Comparison of ENCODE assay signal across 1 cellular context in the genomic region with DNA sequence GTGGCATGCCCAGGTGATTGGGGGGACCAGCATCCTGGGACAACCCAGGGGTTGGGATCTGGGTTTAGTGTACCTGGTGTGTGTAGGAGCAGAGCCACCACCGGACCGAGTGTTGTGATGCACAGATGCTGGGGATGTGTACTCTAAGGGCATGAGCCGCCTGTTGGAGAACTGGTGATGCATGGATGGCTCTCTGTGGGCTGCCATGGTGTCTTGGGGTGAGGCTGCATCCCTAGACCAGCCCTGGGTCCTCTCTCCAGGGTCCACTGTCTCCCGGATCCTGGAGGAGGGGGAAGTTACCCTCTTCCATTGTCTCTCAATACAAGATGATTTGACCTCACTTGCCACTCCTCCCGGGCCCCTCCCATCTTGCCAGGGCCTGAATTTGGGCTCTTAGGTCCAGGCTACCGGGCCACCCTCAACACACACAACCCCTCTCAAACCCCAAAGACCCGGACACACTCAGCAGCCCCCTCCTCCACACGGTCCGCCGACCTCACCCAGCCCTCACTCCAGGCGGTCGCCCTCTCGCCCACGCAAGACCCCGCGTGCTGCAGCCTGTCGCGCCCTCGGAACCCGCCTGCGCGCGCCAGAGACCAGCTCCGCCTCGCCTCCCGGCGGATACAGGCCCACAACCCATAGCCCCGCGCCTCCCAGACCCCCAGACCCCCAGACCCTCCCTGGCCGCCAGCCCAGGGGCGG.
A peak's percentile ranks its signal among the peaks of the same experiment; 100 is the strongest.
TF ChIP-seq lines count a peak whose summit lies in the region.

No MANE protein-coding gene starts in this region.

TF ChIP-seq in HepG2, 621 proteins besides CTCF, POLR2A, EP300 and RAD21:
- TF ChIP-seq, protein P1, sequence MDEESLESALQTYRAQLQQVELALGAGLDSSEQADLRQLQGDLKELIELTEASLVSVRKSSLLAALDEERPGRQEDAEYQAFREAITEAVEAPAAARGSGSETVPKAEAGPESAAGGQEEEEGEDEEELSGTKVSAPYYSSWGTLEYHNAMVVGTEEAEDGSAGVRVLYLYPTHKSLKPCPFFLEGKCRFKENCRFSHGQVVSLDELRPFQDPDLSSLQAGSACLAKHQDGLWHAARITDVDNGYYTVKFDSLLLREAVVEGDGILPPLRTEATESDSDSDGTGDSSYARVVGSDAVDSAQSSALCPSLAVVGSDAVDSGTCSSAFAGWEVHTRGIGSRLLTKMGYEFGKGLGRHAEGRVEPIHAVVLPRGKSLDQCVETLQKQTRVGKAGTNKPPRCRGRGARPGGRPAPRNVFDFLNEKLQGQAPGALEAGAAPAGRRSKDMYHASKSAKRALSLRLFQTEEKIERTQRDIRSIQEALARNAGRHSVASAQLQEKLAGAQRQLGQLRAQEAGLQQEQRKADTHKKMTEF (CRISPR knock-in tag; IDR thresholded peaks at IDR 0.05), result no peak
- TF ChIP-seq ZNF430 (CRISPR knock-in tag; IDR thresholded peaks at IDR 0.05) (no peak), MXD4 (CRISPR knock-in tag; IDR thresholded peaks at IDR 0.05) (0 out of 2 replicates have a peak, but pooled peaks have one; percentile 1), PHF8 (CRISPR knock-in tag; IDR thresholded peaks at IDR 0.05) (peak; percentile 2; the same call in 1 of the 2 replicates), ZSCAN20 (CRISPR knock-in tag; IDR thresholded peaks at IDR 0.05; ENCODE audit: borderline replicate concordance) (no peak), EEA1 (CRISPR knock-in tag; IDR thresholded peaks at IDR 0.05; ENCODE audit: borderline replicate concordance) (0 out of 2 replicates have a peak, but pooled peaks have one; percentile 17), PLRG1 (conservative IDR thresholded peaks at IDR 0.05) (no peak), AGO2 (optimal IDR thresholded peaks at IDR 0.05; ENCODE audit: low read depth, low read length) (peak; percentile 44), ZSCAN31 (CRISPR knock-in tag; IDR thresholded peaks at IDR 0.05; ENCODE audit: low read depth) (no peak), ZNF337 (CRISPR knock-in tag; IDR thresholded peaks at IDR 0.05; ENCODE audit: borderline replicate concordance, low read depth) (no peak), ZNF790 (CRISPR knock-in tag; IDR thresholded peaks at IDR 0.05; ENCODE audit: borderline replicate concordance) (0 out of 2 replicates have a peak, but pooled peaks have one; percentile 33), ZFYVE20 (CRISPR knock-in tag; IDR thresholded peaks at IDR 0.05; ENCODE audit: borderline replicate concordance, low read depth) (0 out of 2 replicates have a peak, but pooled peaks have one; percentile 12), MAZ (IDR thresholded peaks at IDR 0.05; ENCODE audit: borderline replicate concordance, low read depth, low read length) (0 out of 2 replicates have a peak, but pooled peaks have one; percentile 17), MAZ (CRISPR knock-in tag; IDR thresholded peaks at IDR 0.05; ENCODE audit: low read depth) (no peak), HNRNPK (IDR thresholded peaks at IDR 0.05; ENCODE audit: low read depth, low read length, poor library complexity, severe bottlenecking) (peak; percentile 62), ZBTB8A (CRISPR knock-in tag; IDR thresholded peaks at IDR 0.05; ENCODE audit: borderline replicate concordance, low read depth) (0 out of 2 replicates have a peak, but pooled peaks have one; percentile 59), ZNF530 (CRISPR knock-in tag; IDR thresholded peaks at IDR 0.05; ENCODE audit: low read depth) (no peak), KMT2A (CRISPR knock-in tag; IDR thresholded peaks at IDR 0.05) (peak; percentile 38; the same call in 1 of the 2 replicates), ZNF879 (CRISPR knock-in tag; IDR thresholded peaks at IDR 0.05) (0 out of 2 replicates have a peak, but pooled peaks have one; percentile 17), HOXA3 (CRISPR knock-in tag; IDR thresholded peaks at IDR 0.05) (peak; percentile 14; the same call in 1 of the 2 replicates), ARID2 (CRISPR knock-in tag; IDR thresholded peaks at IDR 0.05; ENCODE audit: borderline replicate concordance) (no peak), ZNF446 (CRISPR knock-in tag; IDR thresholded peaks at IDR 0.05) (0 out of 2 replicates have a peak, but pooled peaks have one; percentile 51), TEAD3 (CRISPR knock-in tag; optimal IDR thresholded peaks at IDR 0.05; ENCODE audit: borderline replicate concordance) (peak; percentile 16)
- TF ChIP-seq, protein P2, sequence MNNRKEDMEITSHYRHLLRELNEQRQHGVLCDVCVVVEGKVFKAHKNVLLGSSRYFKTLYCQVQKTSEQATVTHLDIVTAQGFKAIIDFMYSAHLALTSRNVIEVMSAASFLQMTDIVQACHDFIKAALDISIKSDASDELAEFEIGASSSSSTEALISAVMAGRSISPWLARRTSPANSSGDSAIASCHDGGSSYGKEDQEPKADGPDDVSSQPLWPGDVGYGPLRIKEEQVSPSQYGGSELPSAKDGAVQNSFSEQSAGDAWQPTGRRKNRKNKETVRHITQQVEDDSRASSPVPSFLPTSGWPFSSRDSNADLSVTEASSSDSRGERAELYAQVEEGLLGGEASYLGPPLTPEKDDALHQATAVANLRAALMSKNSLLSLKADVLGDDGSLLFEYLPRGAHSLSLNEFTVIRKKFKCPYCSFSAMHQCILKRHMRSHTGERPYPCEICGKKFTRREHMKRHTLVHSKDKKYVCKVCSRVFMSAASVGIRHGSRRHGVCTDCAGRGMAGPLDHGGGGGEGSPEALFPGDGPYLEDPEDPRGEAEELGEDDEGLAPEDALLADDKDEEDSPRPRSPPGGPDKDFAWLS (CRISPR knock-in tag; IDR thresholded peaks at IDR 0.05; ENCODE audit: borderline replicate concordance), result 0 out of 2 replicates have a peak, but pooled peaks have one; percentile 22
- TF ChIP-seq, protein P3, sequence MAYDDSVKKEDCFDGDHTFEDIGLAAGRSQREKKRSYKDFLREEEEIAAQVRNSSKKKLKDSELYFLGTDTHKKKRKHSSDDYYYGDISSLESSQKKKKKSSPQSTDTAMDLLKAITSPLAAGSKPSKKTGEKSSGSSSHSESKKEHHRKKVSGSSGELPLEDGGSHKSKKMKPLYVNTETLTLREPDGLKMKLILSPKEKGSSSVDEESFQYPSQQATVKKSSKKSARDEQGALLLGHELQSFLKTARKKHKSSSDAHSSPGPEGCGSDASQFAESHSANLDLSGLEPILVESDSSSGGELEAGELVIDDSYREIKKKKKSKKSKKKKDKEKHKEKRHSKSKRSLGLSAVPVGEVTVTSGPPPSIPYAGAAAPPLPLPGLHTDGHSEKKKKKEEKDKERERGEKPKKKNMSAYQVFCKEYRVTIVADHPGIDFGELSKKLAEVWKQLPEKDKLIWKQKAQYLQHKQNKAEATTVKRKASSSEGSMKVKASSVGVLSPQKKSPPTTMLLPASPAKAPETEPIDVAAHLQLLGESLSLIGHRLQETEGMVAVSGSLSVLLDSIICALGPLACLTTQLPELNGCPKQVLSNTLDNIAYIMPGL (CRISPR knock-in tag; IDR thresholded peaks at IDR 0.05; ENCODE audit: borderline replicate concordance in 1 of 2, low read depth in 1 of 2), result peak in 1 of 2 experiments; percentile 2; a peak in 1 of 4 replicates
- TF ChIP-seq, protein P4, sequence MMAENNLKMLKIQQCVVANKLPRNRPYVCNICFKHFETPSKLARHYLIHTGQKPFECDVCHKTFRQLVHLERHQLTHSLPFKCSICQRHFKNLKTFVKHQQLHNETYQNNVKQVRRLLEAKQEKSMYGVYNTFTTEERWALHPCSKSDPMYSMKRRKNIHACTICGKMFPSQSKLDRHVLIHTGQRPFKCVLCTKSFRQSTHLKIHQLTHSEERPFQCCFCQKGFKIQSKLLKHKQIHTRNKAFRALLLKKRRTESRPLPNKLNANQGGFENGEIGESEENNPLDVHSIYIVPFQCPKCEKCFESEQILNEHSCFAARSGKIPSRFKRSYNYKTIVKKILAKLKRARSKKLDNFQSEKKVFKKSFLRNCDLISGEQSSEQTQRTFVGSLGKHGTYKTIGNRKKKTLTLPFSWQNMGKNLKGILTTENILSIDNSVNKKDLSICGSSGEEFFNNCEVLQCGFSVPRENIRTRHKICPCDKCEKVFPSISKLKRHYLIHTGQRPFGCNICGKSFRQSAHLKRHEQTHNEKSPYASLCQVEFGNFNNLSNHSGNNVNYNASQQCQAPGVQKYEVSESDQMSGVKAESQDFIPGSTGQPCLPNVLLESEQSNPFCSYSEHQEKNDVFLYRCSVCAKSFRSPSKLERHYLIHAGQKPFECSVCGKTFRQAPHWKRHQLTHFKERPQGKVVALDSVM (CRISPR knock-in tag; IDR thresholded peaks at IDR 0.05), result 0 out of 2 replicates have a peak, but pooled peaks have one; percentile 8
- TF ChIP-seq, protein P5, sequence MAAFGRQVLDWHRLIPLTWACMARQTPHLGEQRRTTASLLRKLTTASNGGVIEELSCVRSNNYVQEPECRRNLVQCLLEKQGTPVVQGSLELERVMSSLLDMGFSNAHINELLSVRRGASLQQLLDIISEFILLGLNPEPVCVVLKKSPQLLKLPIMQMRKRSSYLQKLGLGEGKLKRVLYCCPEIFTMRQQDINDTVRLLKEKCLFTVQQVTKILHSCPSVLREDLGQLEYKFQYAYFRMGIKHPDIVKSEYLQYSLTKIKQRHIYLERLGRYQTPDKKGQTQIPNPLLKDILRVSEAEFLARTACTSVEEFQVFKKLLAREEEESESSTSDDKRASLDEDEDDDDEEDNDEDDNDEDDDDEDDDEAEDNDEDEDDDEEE (CRISPR knock-in tag; IDR thresholded peaks at IDR 0.05), result peak; percentile 35; the same call in 1 of the 2 replicates
- TF ChIP-seq, protein P6, sequence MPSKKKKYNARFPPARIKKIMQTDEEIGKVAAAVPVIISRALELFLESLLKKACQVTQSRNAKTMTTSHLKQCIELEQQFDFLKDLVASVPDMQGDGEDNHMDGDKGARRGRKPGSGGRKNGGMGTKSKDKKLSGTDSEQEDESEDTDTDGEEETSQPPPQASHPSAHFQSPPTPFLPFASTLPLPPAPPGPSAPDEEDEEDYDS (CRISPR knock-in tag; IDR thresholded peaks at IDR 0.05), result no peak
- TF ChIP-seq, protein P7, sequence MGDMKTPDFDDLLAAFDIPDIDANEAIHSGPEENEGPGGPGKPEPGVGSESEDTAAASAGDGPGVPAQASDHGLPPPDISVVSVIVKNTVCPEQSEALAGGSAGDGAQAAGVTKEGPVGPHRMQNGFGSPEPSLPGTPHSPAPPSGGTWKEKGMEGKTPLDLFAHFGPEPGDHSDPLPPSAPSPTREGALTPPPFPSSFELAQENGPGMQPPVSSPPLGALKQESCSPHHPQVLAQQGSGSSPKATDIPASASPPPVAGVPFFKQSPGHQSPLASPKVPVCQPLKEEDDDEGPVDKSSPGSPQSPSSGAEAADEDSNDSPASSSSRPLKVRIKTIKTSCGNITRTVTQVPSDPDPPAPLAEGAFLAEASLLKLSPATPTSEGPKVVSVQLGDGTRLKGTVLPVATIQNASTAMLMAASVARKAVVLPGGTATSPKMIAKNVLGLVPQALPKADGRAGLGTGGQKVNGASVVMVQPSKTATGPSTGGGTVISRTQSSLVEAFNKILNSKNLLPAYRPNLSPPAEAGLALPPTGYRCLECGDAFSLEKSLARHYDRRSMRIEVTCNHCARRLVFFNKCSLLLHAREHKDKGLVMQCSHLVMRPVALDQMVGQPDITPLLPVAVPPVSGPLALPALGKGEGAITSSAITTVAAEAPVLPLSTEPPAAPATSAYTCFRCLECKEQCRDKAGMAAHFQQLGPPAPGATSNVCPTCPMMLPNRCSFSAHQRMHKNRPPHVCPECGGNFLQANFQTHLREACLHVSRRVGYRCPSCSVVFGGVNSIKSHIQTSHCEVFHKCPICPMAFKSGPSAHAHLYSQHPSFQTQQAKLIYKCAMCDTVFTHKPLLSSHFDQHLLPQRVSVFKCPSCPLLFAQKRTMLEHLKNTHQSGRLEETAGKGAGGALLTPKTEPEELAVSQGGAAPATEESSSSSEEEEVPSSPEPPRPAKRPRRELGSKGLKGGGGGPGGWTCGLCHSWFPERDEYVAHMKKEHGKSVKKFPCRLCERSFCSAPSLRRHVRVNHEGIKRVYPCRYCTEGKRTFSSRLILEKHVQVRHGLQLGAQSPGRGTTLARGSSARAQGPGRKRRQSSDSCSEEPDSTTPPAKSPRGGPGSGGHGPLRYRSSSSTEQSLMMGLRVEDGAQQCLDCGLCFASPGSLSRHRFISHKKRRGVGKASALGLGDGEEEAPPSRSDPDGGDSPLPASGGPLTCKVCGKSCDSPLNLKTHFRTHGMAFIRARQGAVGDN (CRISPR knock-in tag; IDR thresholded peaks at IDR 0.05), result peak; percentile 65; the same call in 1 of the 2 replicates
